Comparison of ENCODE assay signal across 26 cellular contexts in the genomic region with DNA sequence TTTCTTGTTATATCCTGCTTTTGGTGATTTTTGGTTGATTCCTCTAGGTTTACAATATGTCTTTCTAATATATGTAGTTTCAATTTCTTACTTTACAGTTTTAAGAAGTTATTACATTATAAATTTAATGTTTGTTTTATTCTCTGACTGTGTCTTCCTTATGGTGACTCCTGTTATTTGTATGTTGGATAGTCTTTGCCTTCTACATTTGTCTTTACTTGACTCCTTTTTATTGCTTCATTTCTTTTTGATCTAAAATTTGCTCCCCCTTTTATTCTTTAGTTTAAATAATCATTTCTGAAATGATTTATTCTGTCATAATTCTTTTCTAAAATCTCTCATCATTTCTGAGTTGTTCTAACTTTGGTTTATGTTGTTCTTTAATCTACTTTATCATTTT.
"Had no signal": no experiment of that assay in that cellular context is flagged by ENCODE, and none has a peak within 500 bp of the region (broad histone marks: within the 10 kb centered on the region; RNA-seq: fewer than 3 reads in every experiment).

No MANE protein-coding gene starts in this region.

- ATAC-seq: activated T-helper 17 cell treated with anti-CD3 and anti-CD28 coated beads, Interleukin-2, amount 50 U/mL, for 72 hours; PC-3 had no signal

- H3K4me3 ChIP-seq: adrenal gland, breast epithelium had no signal

- DNase-seq: activated CD4-positive, alpha-beta memory T cell treated with anti-CD3 and anti-CD28 coated beads, Interleukin-2, amount 10 ng/mL, durations not matched to agents 7 days and 5 days; activated CD4-positive, alpha-beta T cell treated with anti-CD3 and anti-CD28 coated beads, Interleukin-2, amount 50 U/mL, for 1 hour; activated CD4-positive, CD25-positive, alpha-beta regulatory T cell; activated gamma-delta T cell; activated naive CD4-positive, alpha-beta T cell treated with anti-CD3 and anti-CD28 coated beads, Interleukin-2, amount 10 ng/mL, durations not matched to agents 7 days and 5 days; activated naive CD8-positive, alpha-beta T cell treated with anti-CD3 and anti-CD28 coated beads for 36 hours; activated T-cell treated with anti-CD3 and anti-CD28 coated beads for 4 hours; activated T-cell treated with anti-CD3 and anti-CD28 coated beads, Interleukin-2, amount 50 U/mL, for 48 hours; adrenal gland; aorta; caudate nucleus; KG1; NCI-H1092; NCI-H1417; NCI-H1930; NCI-H2107; NCI-H2171 treated with DMSO at 0.1 percent for 48 hours; NCI-H345; NCI-H510A; NCI-H69; NK-92 treated with Interleukin-12 subunit alpha and Interleukin-12 subunit beta, amount 100 ng/mL, for 24 hours; PC-3; SIG-M5; T-helper 1 cell had no signal
